8 cellular contexts compared by ENCODE assay signal in genomic region chr12:94458882-94459772, GRCh38. TPM values are rescaled to one million over a fixed set of nuclear protein-coding genes. Genes with fewer than 3 reads are reported as not detected.
DNase-seq lines count a peak whose midpoint lies in the region; TF ChIP-seq lines count a peak whose summit lies in the region.

No MANE protein-coding gene starts in this region.

- H3K9me3 ChIP-seq in HAP-1 (peaks cover 2% of the 10 kb centered on the region; the same call in 1 of the 2 replicates), MM.1S (replicated peaks; ENCODE audit: insufficient read depth, low read length) (no peaks in the 10 kb centered on the region), trophoblast cell (ENCODE audit: insufficient read depth, low read depth, low read length) (peaks cover 1% of the 10 kb centered on the region)

- no peak overlapping the region for H2BK12ac ChIP-seq in trophoblast cell (ENCODE audit: low read length)

- H3K4me1 Mint-ChIP-seq in activated CD4-positive, alpha-beta memory T cell treated with anti-CD3 and anti-CD28 coated beads, Interleukin-2, amount 10 ng/mL, durations not matched to agents 7 days and 5 days: peaks cover 32% of the 10 kb centered on the region

- H2BK120ac ChIP-seq in trophoblast cell (ENCODE audit: insufficient read depth, low read length, poor library complexity): peak overlapping the region; percentile 20

- TF ChIP-seq CTCF in MM.1S (IDR thresholded peaks at IDR 0.05; ENCODE audit: low read length): no peak

- POLR2A ChIA-PET in activated CD4-positive, alpha-beta memory T cell treated with anti-CD3 and anti-CD28 coated beads, Interleukin-2, amount 10 ng/mL, durations not matched to agents 7 days and 5 days (lab: Charles Lee): interaction anchor here (0.6 to 1.5 kb wide), 10 partner anchors 8 to 1017 kb away, joined by 3 to 11 read pairs (median 3); partner anchors contain the start of gene UBE2N

- peak overlapping the region; percentile 27 for H2BK5ac ChIP-seq in trophoblast cell (ENCODE audit: low read depth, low read length, poor library complexity)

- peak overlapping the region; percentile 81 for H4K8ac ChIP-seq in trophoblast cell (ENCODE audit: low read depth, low read length)

- H3F3A ChIP-seq in MM.1S (ENCODE audit: insufficient read depth, low read length): peaks cover 3% of the 10 kb centered on the region; the same call in 1 of the 2 replicates

- H3K18ac ChIP-seq in trophoblast cell (ENCODE audit: low read length): peak overlapping the region; percentile 19

- no CpG with 5 or more reads among the region's 28 CpGs for WGBS in trophoblast cell (ENCODE audit: extremely low coverage, insufficient coverage, insufficient read length)

- no peaks in the 10 kb centered on the region for H4K20me1 ChIP-seq in MM.1S (ENCODE audit: insufficient read depth, low read length)

- peaks cover 8% of the 10 kb centered on the region for H3K36me3 ChIP-seq in HAP-1 (replicated peaks)
- H3K36me3 ChIP-seq in MM.1S (replicated peaks; ENCODE audit: insufficient read depth, low read length): no peaks in the 10 kb centered on the region
- peaks cover 0 to 2% of the 10 kb centered on the region in 2 experiments for H3K36me3 ChIP-seq in trophoblast cell (ENCODE audit: control insufficient read depth in 1 of 2, insufficient read depth in 2 of 2, low read length in 2 of 2)

- H3K4me2 ChIP-seq in MM.1S (ENCODE audit: low read depth, low read length): peak overlapping the region; percentile 73
- peak overlapping the region; percentile 71 for H3K4me2 ChIP-seq in trophoblast cell (ENCODE audit: low read length)

- H3K4me3 ChIP-seq in HAP-1 (peak overlapping the region; percentile 70), MM.1S (ENCODE audit: low read length) (peak overlapping the region; percentile 84), trophoblast cell (ENCODE audit: low read depth, low read length) (peak overlapping the region; percentile 93)

- peak overlapping the region; percentile 89 for H3K4me3 Mint-ChIP-seq in activated CD4-positive, alpha-beta memory T cell treated with anti-CD3 and anti-CD28 coated beads, Interleukin-2, amount 10 ng/mL, durations not matched to agents 7 days and 5 days

- H3K27ac Mint-ChIP-seq in activated CD4-positive, alpha-beta memory T cell treated with anti-CD3 and anti-CD28 coated beads, Interleukin-2, amount 10 ng/mL, durations not matched to agents 7 days and 5 days: peak overlapping the region; percentile 83

- H3K14ac ChIP-seq in trophoblast cell (ENCODE audit: low read length): peak overlapping the region; percentile 80

- H4K91ac ChIP-seq in trophoblast cell (ENCODE audit: low read depth, low read length): peak overlapping the region; percentile 73

- CTCF ChIA-PET in activated CD4-positive, alpha-beta memory T cell treated with anti-CD3 and anti-CD28 coated beads, Interleukin-2, amount 10 ng/mL, durations not matched to agents 7 days and 5 days (lab: Charles Lee): interaction anchor here (0.8 to 1.3 kb wide), 5 partner anchors 197 to 614 kb away, joined by 3 to 6 read pairs (median 4); partner anchors contain the start of gene NR2C1

- H3K27ac ChIP-seq in MM.1S (ENCODE audit: low read length): peak overlapping the region; percentile 52
- no peak overlapping the region for H3K27ac ChIP-seq in trophoblast cell (ENCODE audit: low read depth, low read length)

- H3K23ac ChIP-seq in trophoblast cell (ENCODE audit: low read length): no peak overlapping the region

- in situ Hi-C loops in HAP-1 (cut with MboI; ENCODE audit: low sequenced_read_pairs): no loop called here

- peaks cover 51% of the 10 kb centered on the region for H3K79me2 ChIP-seq in MM.1S (ENCODE audit: low read length)
- peaks cover 5% of the 10 kb centered on the region for H3K79me2 ChIP-seq in trophoblast cell (ENCODE audit: control insufficient read depth, insufficient read depth, low read length, poor library complexity)

- peak overlapping the region; percentile 65 for H4K12ac ChIP-seq in trophoblast cell (ENCODE audit: low read depth, low read length)

- peaks cover 2% of the 10 kb centered on the region for H3K4me1 ChIP-seq in HAP-1
- H3K4me1 ChIP-seq in MM.1S (ENCODE audit: low read length): peaks cover 4% of the 10 kb centered on the region; the same call in 1 of the 2 replicates
- peaks cover 3 to 5% of the 10 kb centered on the region in 2 experiments for H3K4me1 ChIP-seq in trophoblast cell (ENCODE audit: control insufficient read depth in 1 of 2, insufficient read depth in 2 of 2, low read length in 2 of 2)

- H3K9me2 ChIP-seq in MM.1S (replicated peaks; ENCODE audit: insufficient read depth, low read length): no peaks in the 10 kb centered on the region

- H3K9ac ChIP-seq in MM.1S (ENCODE audit: low read length): peak overlapping the region; percentile 87
- H3K9ac ChIP-seq in trophoblast cell (ENCODE audit: low read length): peak overlapping the region; percentile 68

- DNase-seq in NCI-H1436 (lab: John Stamatoyannopoulos, UW) (peak; percentile 18), NCI-H1436 treated with DMSO at 0.1 percent for 48 hours (lab: John Stamatoyannopoulos, UW) (no peak), HAP-1 (ENCODE audit: low spot score in 2 of 2) (peak in 1 of 2 experiments; percentile 49), MM.1S (peak; percentile 10), foreskin melanocyte (peak; percentile 29), trophoblast cell (peak; percentile 11 to 57)
- DNase-seq in activated CD4-positive, alpha-beta memory T cell treated with anti-CD3 and anti-CD28 coated beads, Interleukin-2, amount 10 ng/mL, durations not matched to agents 7 days and 5 days: no peak
- no peak for DNase-seq in activated effector memory CD4-positive, alpha-beta T cell treated with Interleukin-2 at 50 U/mL for 16 hours

- peaks cover 3% of the 10 kb centered on the region for H3K27me3 Mint-ChIP-seq in activated CD4-positive, alpha-beta memory T cell treated with anti-CD3 and anti-CD28 coated beads, Interleukin-2, amount 10 ng/mL, durations not matched to agents 7 days and 5 days

- no peak overlapping the region for H2AK5ac ChIP-seq in trophoblast cell (ENCODE audit: low read length)

- H2AFZ ChIP-seq in MM.1S (ENCODE audit: low read length) (peak overlapping the region; percentile 68), trophoblast cell (ENCODE audit: insufficient read depth, low read length, poor library complexity) (peak overlapping the region; percentile 94)

- peaks cover 29% of the 10 kb centered on the region for H3K36me3 Mint-ChIP-seq in activated CD4-positive, alpha-beta memory T cell treated with anti-CD3 and anti-CD28 coated beads, Interleukin-2, amount 10 ng/mL, durations not matched to agents 7 days and 5 days (ENCODE audit: low read depth)

- H3K27me3 ChIP-seq in HAP-1 (ENCODE audit: low read depth) (no peaks in the 10 kb centered on the region), MM.1S (replicated peaks; ENCODE audit: insufficient read depth, low read length) (no peaks in the 10 kb centered on the region), trophoblast cell (ENCODE audit: insufficient read depth, low read length) (no peaks in the 10 kb centered on the region)

- H3K79me1 ChIP-seq in trophoblast cell (ENCODE audit: low read length): peaks cover 8% of the 10 kb centered on the region

- peaks cover 8% of the 10 kb centered on the region for H3K9me3 Mint-ChIP-seq in activated CD4-positive, alpha-beta memory T cell treated with anti-CD3 and anti-CD28 coated beads, Interleukin-2, amount 10 ng/mL, durations not matched to agents 7 days and 5 days

- peak overlapping the region; percentile 62 for H3K4ac ChIP-seq in trophoblast cell (ENCODE audit: low read depth, low read length)

RNA-seq across cellular contexts. Expression of gene CEP83, which starts 0.5 kb away (rescaled TPM):
- total RNA-seq in activated CD4-positive, alpha-beta memory T cell treated with anti-CD3 and anti-CD28 coated beads, Interleukin-2, amount 10 ng/mL, durations not matched to agents 7 days and 5 days: 10 to 100 TPM; 12.8 to 15.0 TPM
- 6.6 and 6.9 TPM in 2 replicates for polyA plus RNA-seq in trophoblast cell (2013)

Comparison
In these comparisons a context has a peak if more than half of its experiments do, and no peak if none do; other contexts are left out.
1. DNase-seq: peak in NCI-H1436 (single experiment), MM.1S (single experiment), foreskin melanocyte (single experiment) and trophoblast cell (2 of 2); none in NCI-H1436 treated with DMSO at 0.1 percent for 48 hours (single experiment), activated CD4-positive, alpha-beta memory T cell treated with anti-CD3 and anti-CD28 coated beads, Interleukin-2, amount 10 ng/mL, durations not matched to agents 7 days and 5 days (single experiment) and activated effector memory CD4-positive, alpha-beta T cell treated with Interleukin-2 at 50 U/mL for 16 hours (single experiment).
2. Peak in every context shown above with its lines, with median percentiles within 50 percentile points of each other: H3K4me3 ChIP-seq.